In the genomic region with DNA sequence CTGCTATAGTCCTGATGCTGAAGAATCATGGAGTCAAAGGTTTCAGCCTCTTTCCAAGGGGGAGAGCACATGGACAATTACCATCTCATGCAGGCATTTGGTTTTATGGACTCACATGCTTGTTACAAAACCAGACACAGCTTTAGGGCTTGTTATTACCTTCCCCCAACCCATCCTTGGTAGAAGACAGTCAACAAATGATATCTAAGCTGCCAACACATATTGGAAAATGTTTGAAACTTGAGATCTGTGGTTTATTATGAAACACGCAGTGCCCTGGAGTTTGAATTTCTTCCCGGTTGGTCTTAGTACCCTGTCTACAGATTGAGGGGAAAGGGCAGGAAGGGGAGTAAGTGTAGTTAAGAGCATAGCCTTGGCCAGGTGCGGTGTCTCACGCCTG, we compare ENCODE assay signal across 1 cellular context.
TF ChIP-seq lines count a peak whose summit lies in the region.

No MANE protein-coding gene starts in this region.

TF ChIP-seq in K562, 482 proteins besides CTCF, POLR2A, EP300 and RAD21 (continued from another document):
- TF ChIP-seq GATAD2A (IDR thresholded peaks at IDR 0.05): no peak
- no peak for TF ChIP-seq HEY1 (CRISPR knock-in tag; IDR thresholded peaks at IDR 0.05; ENCODE audit: borderline replicate concordance)
- TF ChIP-seq, protein P1, sequence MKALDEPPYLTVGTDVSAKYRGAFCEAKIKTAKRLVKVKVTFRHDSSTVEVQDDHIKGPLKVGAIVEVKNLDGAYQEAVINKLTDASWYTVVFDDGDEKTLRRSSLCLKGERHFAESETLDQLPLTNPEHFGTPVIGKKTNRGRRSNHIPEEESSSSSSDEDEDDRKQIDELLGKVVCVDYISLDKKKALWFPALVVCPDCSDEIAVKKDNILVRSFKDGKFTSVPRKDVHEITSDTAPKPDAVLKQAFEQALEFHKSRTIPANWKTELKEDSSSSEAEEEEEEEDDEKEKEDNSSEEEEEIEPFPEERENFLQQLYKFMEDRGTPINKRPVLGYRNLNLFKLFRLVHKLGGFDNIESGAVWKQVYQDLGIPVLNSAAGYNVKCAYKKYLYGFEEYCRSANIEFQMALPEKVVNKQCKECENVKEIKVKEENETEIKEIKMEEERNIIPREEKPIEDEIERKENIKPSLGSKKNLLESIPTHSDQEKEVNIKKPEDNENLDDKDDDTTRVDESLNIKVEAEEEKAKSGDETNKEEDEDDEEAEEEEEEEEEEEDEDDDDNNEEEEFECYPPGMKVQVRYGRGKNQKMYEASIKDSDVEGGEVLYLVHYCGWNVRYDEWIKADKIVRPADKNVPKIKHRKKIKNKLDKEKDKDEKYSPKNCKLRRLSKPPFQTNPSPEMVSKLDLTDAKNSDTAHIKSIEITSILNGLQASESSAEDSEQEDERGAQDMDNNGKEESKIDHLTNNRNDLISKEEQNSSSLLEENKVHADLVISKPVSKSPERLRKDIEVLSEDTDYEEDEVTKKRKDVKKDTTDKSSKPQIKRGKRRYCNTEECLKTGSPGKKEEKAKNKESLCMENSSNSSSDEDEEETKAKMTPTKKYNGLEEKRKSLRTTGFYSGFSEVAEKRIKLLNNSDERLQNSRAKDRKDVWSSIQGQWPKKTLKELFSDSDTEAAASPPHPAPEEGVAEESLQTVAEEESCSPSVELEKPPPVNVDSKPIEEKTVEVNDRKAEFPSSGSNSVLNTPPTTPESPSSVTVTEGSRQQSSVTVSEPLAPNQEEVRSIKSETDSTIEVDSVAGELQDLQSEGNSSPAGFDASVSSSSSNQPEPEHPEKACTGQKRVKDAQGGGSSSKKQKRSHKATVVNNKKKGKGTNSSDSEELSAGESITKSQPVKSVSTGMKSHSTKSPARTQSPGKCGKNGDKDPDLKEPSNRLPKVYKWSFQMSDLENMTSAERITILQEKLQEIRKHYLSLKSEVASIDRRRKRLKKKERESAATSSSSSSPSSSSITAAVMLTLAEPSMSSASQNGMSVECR (CRISPR knock-in tag; IDR thresholded peaks at IDR 0.05): no peak
- no peak for TF ChIP-seq SRSF3 (IDR thresholded peaks at IDR 0.05; ENCODE audit: insufficient read depth, low read length)
- TF ChIP-seq L3MBTL2 (IDR thresholded peaks at IDR 0.05): 0 out of 2 replicates have a peak, but pooled peaks have one; percentile 9
- no peak for TF ChIP-seq TCF7L2 (IDR thresholded peaks at IDR 0.05; ENCODE audit: low read depth, low read length)
- TF ChIP-seq, protein P2, sequence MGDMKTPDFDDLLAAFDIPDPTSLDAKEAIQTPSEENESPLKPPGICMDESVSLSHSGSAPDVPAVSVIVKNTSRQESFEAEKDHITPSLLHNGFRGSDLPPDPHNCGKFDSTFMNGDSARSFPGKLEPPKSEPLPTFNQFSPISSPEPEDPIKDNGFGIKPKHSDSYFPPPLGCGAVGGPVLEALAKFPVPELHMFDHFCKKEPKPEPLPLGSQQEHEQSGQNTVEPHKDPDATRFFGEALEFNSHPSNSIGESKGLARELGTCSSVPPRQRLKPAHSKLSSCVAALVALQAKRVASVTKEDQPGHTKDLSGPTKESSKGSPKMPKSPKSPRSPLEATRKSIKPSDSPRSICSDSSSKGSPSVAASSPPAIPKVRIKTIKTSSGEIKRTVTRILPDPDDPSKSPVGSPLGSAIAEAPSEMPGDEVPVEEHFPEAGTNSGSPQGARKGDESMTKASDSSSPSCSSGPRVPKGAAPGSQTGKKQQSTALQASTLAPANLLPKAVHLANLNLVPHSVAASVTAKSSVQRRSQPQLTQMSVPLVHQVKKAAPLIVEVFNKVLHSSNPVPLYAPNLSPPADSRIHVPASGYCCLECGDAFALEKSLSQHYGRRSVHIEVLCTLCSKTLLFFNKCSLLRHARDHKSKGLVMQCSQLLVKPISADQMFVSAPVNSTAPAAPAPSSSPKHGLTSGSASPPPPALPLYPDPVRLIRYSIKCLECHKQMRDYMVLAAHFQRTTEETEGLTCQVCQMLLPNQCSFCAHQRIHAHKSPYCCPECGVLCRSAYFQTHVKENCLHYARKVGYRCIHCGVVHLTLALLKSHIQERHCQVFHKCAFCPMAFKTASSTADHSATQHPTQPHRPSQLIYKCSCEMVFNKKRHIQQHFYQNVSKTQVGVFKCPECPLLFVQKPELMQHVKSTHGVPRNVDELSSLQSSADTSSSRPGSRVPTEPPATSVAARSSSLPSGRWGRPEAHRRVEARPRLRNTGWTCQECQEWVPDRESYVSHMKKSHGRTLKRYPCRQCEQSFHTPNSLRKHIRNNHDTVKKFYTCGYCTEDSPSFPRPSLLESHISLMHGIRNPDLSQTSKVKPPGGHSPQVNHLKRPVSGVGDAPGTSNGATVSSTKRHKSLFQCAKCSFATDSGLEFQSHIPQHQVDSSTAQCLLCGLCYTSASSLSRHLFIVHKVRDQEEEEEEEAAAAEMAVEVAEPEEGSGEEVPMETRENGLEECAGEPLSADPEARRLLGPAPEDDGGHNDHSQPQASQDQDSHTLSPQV (IDR thresholded peaks at IDR 0.05): peak; percentile 42; the same call in 1 of the 2 replicates
- TF ChIP-seq CBX2 (IDR thresholded peaks at IDR 0.05; ENCODE audit: insufficient read depth, low read length, poor library complexity, severe bottlenecking): no peak
- TF ChIP-seq KHSRP (IDR thresholded peaks at IDR 0.05): no peak
- TF ChIP-seq CBX1 (IDR thresholded peaks at IDR 0.05; ENCODE audit: low read depth): no peak
- TF ChIP-seq XRCC5 (IDR thresholded peaks at IDR 0.05; ENCODE audit: low read depth, low read length): no peak
- TF ChIP-seq ZNF445 (CRISPR knock-in tag; IDR thresholded peaks at IDR 0.05; ENCODE audit: low read depth): no peak
- TF ChIP-seq, protein P3, sequence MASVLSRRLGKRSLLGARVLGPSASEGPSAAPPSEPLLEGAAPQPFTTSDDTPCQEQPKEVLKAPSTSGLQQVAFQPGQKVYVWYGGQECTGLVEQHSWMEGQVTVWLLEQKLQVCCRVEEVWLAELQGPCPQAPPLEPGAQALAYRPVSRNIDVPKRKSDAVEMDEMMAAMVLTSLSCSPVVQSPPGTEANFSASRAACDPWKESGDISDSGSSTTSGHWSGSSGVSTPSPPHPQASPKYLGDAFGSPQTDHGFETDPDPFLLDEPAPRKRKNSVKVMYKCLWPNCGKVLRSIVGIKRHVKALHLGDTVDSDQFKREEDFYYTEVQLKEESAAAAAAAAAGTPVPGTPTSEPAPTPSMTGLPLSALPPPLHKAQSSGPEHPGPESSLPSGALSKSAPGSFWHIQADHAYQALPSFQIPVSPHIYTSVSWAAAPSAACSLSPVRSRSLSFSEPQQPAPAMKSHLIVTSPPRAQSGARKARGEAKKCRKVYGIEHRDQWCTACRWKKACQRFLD (CRISPR knock-in tag; IDR thresholded peaks at IDR 0.05): peak; percentile 30; the same call in 1 of the 2 replicates
- TF ChIP-seq, protein P4, sequence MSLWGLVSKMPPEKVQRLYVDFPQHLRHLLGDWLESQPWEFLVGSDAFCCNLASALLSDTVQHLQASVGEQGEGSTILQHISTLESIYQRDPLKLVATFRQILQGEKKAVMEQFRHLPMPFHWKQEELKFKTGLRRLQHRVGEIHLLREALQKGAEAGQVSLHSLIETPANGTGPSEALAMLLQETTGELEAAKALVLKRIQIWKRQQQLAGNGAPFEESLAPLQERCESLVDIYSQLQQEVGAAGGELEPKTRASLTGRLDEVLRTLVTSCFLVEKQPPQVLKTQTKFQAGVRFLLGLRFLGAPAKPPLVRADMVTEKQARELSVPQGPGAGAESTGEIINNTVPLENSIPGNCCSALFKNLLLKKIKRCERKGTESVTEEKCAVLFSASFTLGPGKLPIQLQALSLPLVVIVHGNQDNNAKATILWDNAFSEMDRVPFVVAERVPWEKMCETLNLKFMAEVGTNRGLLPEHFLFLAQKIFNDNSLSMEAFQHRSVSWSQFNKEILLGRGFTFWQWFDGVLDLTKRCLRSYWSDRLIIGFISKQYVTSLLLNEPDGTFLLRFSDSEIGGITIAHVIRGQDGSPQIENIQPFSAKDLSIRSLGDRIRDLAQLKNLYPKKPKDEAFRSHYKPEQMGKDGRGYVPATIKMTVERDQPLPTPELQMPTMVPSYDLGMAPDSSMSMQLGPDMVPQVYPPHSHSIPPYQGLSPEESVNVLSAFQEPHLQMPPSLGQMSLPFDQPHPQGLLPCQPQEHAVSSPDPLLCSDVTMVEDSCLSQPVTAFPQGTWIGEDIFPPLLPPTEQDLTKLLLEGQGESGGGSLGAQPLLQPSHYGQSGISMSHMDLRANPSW (CRISPR knock-in tag; IDR thresholded peaks at IDR 0.05): no peak
- TF ChIP-seq, protein P5, sequence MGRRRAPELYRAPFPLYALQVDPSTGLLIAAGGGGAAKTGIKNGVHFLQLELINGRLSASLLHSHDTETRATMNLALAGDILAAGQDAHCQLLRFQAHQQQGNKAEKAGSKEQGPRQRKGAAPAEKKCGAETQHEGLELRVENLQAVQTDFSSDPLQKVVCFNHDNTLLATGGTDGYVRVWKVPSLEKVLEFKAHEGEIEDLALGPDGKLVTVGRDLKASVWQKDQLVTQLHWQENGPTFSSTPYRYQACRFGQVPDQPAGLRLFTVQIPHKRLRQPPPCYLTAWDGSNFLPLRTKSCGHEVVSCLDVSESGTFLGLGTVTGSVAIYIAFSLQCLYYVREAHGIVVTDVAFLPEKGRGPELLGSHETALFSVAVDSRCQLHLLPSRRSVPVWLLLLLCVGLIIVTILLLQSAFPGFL (CRISPR knock-in tag; IDR thresholded peaks at IDR 0.05): no peak
- no peak for TF ChIP-seq FUS (optimal IDR thresholded peaks at IDR 0.05; ENCODE audit: low read depth, low read length)
- no peak for TF ChIP-seq CCAR2 (IDR thresholded peaks at IDR 0.05; ENCODE audit: low read depth, low read length)
- no peak for TF ChIP-seq STAT5A (IDR thresholded peaks at IDR 0.05; ENCODE audit: borderline replicate concordance, low read length)
- TF ChIP-seq, protein P6, sequence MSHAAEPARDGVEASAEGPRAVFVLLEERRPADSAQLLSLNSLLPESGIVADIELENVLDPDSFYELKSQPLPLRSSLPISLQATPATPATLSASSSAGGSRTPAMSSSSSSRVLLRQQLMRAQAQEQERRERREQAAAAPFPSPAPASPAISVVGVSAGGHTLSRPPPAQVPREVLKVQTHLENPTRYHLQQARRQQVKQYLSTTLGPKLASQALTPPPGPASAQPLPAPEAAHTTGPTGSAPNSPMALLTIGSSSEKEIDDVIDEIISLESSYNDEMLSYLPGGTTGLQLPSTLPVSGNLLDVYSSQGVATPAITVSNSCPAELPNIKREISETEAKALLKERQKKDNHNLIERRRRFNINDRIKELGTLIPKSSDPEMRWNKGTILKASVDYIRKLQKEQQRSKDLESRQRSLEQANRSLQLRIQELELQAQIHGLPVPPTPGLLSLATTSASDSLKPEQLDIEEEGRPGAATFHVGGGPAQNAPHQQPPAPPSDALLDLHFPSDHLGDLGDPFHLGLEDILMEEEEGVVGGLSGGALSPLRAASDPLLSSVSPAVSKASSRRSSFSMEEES (CRISPR knock-in tag; IDR thresholded peaks at IDR 0.05): no peak
- TF ChIP-seq NFRKB (IDR thresholded peaks at IDR 0.05; ENCODE audit: low read depth): peak; percentile 33; the same call in 1 of the 2 replicates
- no peak for TF ChIP-seq MBD2 (IDR thresholded peaks at IDR 0.05; ENCODE audit: borderline replicate concordance, low read depth)
- no peak for TF ChIP-seq ERF (CRISPR knock-in tag; IDR thresholded peaks at IDR 0.05)
